In the genomic region with DNA sequence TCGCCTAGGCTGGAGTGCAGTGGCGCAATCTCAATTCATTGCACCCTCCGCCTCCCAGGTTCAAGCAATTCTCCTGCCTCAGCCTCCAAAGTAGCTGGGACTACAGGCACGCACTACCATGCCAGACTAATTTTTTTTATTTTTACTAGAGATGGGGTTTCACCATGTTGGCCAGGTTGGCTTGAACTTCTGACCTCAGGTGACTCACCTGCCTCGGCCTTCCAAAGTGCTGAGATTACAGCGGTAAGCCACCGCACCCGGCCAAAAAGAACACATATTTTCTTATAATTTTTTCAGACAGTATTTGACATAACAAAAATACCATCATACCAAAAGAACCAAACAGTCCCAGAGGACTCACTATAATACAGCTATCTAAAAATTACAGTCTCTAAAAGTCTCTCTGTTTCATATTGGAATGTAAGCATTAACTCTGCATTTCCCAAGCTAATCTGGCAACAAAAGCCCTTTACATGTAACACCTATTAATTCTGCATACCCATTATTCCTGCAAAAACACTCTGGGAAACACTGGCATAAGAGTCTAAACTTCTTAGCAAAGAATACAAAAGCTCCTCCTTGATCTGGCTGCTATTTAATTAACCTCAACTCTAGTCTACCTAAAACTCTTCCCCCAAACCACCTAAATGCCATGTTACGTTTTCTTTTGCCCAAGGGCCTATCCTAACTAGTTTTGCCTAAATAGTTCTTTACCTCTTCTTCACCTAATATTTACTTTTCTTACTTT, we compare ENCODE assay signal across 1 cellular context.
TF ChIP-seq lines count a peak whose summit lies in the region.

No MANE protein-coding gene starts in this region.

TF ChIP-seq in K562, 482 proteins besides CTCF, POLR2A, EP300 and RAD21:
- no peak for TF ChIP-seq ZNF644 (tag; IDR thresholded peaks at IDR 0.05; ENCODE audit: low read depth)
- TF ChIP-seq, protein P1, sequence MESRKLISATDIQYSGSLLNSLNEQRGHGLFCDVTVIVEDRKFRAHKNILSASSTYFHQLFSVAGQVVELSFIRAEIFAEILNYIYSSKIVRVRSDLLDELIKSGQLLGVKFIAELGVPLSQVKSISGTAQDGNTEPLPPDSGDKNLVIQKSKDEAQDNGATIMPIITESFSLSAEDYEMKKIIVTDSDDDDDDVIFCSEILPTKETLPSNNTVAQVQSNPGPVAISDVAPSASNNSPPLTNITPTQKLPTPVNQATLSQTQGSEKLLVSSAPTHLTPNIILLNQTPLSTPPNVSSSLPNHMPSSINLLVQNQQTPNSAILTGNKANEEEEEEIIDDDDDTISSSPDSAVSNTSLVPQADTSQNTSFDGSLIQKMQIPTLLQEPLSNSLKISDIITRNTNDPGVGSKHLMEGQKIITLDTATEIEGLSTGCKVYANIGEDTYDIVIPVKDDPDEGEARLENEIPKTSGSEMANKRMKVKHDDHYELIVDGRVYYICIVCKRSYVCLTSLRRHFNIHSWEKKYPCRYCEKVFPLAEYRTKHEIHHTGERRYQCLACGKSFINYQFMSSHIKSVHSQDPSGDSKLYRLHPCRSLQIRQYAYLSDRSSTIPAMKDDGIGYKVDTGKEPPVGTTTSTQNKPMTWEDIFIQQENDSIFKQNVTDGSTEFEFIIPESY (CRISPR knock-in tag; IDR thresholded peaks at IDR 0.05): 0 out of 2 replicates have a peak, but pooled peaks have one; percentile 12
